9 cellular contexts compared by ENCODE assay signal in genomic region chr1:231395051-231395995, GRCh38. TPM values are rescaled to one million over a fixed set of nuclear protein-coding genes. Genes with fewer than 3 reads are reported as not detected.
DNase-seq lines count a peak whose midpoint lies in the region; ATAC-seq and TF ChIP-seq lines count a peak whose summit lies in the region.
"Had no signal": no experiment of that assay in that cellular context is flagged by ENCODE, and none has a peak within 500 bp of the region (broad histone marks: within the 10 kb centered on the region; RNA-seq: fewer than 3 reads in every experiment).

No MANE protein-coding gene starts in this region.

- DNase-seq in HFFc6 = peak; percentile 95
- peak; percentile 82 for DNase-seq in amniotic stem cell (lab: John Stamatoyannopoulos, UW)
- peak; percentile 98 for DNase-seq in iris pigment epithelial cell (ENCODE audit: low read depth)
- no peak for DNase-seq in stomach
- no peak for DNase-seq in natural killer cell
- no peak for DNase-seq in GF-D8 (lab: John Stamatoyannopoulos, UW)
- DNase-seq in NCI-H1048 (lab: John Stamatoyannopoulos, UW) = no peak
- DNase-seq in WTC11 (ENCODE audit: low spot score) = no peak
- DNase-seq: activated CD8-positive, alpha-beta memory T cell treated with anti-CD3 and anti-CD28 coated beads, Interleukin-2, amount 50 U/mL, for 48 hours had no signal

- H3K27me3 ChIP-seq in stomach = no peaks in the 10 kb centered on the region

- H3K4me3 Mint-ChIP-seq in HFFc6 (peak overlapping the region; percentile 84), natural killer cell (no peak overlapping the region), WTC11 (no peak overlapping the region)

- H3K27ac Mint-ChIP-seq in HFFc6 (peak overlapping the region; percentile 94), natural killer cell (peak overlapping the region in 1 of 2 donors; percentile 15), WTC11 (no peak overlapping the region)

- no peak for TF ChIP-seq CTCF in HFFc6 (IDR thresholded peaks at IDR 0.05)
- no peak for TF ChIP-seq CTCF in stomach (IDR thresholded peaks at IDR 0.05)
- no peak for TF ChIP-seq CTCF in natural killer cell (IDR thresholded peaks at IDR 0.05)
- TF ChIP-seq CTCF in WTC11 (IDR thresholded peaks at IDR 0.05) = no peak

- POLR2A ChIA-PET in WTC11 (lab: Charles Lee) = no interaction called here

- H3K9me3 Mint-ChIP-seq in HFFc6 (no peaks in the 10 kb centered on the region), natural killer cell (no peaks in the 10 kb centered on the region), WTC11 (no peaks in the 10 kb centered on the region)

- no peak for ATAC-seq in natural killer cell
- no peak for ATAC-seq in WTC11

- intact Hi-C loops in stomach (cut with DNase I; ENCODE audit: low total_unique reads) = no loop called here
- intact Hi-C loops in natural killer cell (cut with micrococcal nuclease) = no loop called here

- H3K36me3 Mint-ChIP-seq in HFFc6 (ENCODE audit: low read depth) (no peaks in the 10 kb centered on the region), natural killer cell (no peaks in the 10 kb centered on the region), WTC11 (no peaks in the 10 kb centered on the region)

- H3K27me3 Mint-ChIP-seq in HFFc6 (ENCODE audit: insufficient read depth) = no peaks in the 10 kb centered on the region; the same call in 1 of the 2 replicates
- no peaks in the 10 kb centered on the region for H3K27me3 Mint-ChIP-seq in natural killer cell (ENCODE audit: low read depth in 2 of 2)
- H3K27me3 Mint-ChIP-seq in WTC11 (ENCODE audit: low read depth) = no peaks in the 10 kb centered on the region

- H3K4me1 ChIP-seq in stomach = peaks cover 21 to 73% (median 42%) of the 10 kb centered on the region in 4 donors

- no peaks in the 10 kb centered on the region for H3K9me3 ChIP-seq in stomach

- peaks cover 0 to 5% (median 0%) of the 10 kb centered on the region in 4 donors for H3K36me3 ChIP-seq in stomach

- H3K4me1 Mint-ChIP-seq in HFFc6 (ENCODE audit: low read depth) (peaks cover 69% of the 10 kb centered on the region), natural killer cell (peaks cover 59 to 65% of the 10 kb centered on the region in 2 donors), WTC11 (peaks cover 18% of the 10 kb centered on the region)

- no peak overlapping the region for H3K4me3 ChIP-seq in stomach

- TF ChIP-seq EP300 in stomach (IDR thresholded peaks at IDR 0.05) = no peak

- 36 to 56% (median 52%) methylated on average over 10 of the region's 10 CpGs for WGBS in stomach, 5 donors

- CTCF ChIA-PET in WTC11 (lab: Charles Lee) = no interaction called here

- H3K27ac ChIP-seq in stomach = peak overlapping the region in 4 of 5 donors; percentile 51 to 77 (median 66)

- TF ChIP-seq POLR2A in stomach (IDR thresholded peaks at IDR 0.05) = no peak

TF ChIP-seq in WTC11, 78 proteins besides CTCF, POLR2A, EP300 and RAD21:
- TF ChIP-seq ZNF121 (CRISPR knock-in tag; IDR thresholded peaks at IDR 0.05) (no peak), TEAD1 (CRISPR knock-in tag; IDR thresholded peaks at IDR 0.05) (no peak), TCF7 (CRISPR knock-in tag; IDR thresholded peaks at IDR 0.05; ENCODE audit: low read depth) (no peak), PRRX2 (CRISPR knock-in tag; IDR thresholded peaks at IDR 0.05) (no peak), CBFB (CRISPR knock-in tag; IDR thresholded peaks at IDR 0.05; ENCODE audit: low read depth) (no peak), ETV6 (CRISPR knock-in tag; IDR thresholded peaks at IDR 0.05) (no peak), ZSCAN18 (CRISPR knock-in tag; IDR thresholded peaks at IDR 0.05) (no peak), HMGA2 (CRISPR knock-in tag; IDR thresholded peaks at IDR 0.05) (no peak), GTF2I (CRISPR knock-in tag; conservative IDR thresholded peaks at IDR 0.05) (no peak), ZNF423 (CRISPR knock-in tag; IDR thresholded peaks at IDR 0.05) (no peak)
- TF ChIP-seq, protein P1, sequence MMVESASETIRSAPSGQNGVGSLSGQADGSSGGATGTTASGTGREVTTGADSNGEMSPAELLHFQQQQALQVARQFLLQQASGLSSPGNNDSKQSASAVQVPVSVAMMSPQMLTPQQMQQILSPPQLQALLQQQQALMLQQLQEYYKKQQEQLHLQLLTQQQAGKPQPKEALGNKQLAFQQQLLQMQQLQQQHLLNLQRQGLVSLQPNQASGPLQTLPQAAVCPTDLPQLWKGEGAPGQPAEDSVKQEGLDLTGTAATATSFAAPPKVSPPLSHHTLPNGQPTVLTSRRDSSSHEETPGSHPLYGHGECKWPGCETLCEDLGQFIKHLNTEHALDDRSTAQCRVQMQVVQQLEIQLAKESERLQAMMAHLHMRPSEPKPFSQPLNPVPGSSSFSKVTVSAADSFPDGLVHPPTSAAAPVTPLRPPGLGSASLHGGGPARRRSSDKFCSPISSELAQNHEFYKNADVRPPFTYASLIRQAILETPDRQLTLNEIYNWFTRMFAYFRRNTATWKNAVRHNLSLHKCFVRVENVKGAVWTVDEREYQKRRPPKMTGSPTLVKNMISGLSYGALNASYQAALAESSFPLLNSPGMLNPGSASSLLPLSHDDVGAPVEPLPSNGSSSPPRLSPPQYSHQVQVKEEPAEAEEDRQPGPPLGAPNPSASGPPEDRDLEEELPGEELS (CRISPR knock-in tag; IDR thresholded peaks at IDR 0.05) = no peak
- TF ChIP-seq, protein P2, sequence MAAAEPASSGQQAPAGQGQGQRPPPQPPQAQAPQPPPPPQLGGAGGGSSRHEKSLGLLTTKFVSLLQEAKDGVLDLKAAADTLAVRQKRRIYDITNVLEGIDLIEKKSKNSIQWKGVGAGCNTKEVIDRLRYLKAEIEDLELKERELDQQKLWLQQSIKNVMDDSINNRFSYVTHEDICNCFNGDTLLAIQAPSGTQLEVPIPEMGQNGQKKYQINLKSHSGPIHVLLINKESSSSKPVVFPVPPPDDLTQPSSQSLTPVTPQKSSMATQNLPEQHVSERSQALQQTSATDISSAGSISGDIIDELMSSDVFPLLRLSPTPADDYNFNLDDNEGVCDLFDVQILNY (CRISPR knock-in tag; IDR thresholded peaks at IDR 0.05) = no peak

RNA-seq across cellular contexts. Expression of gene EGLN1, which starts 26.8 kb away (rescaled TPM):
- 10 to 100 TPM; 22.5 to 31.8 (median 26.0) TPM for total RNA-seq in HFFc6 (2021; fragmentation: NEBNext Ultra II Directional; extraction: Animal tissue kit (Norgen Biotek cat#: 25700))
- total RNA-seq in stomach (10 to 100 TPM; 10.3 to 43.0 (median 34.8) TPM), natural killer cell (10 to 100 TPM; 14.2 to 27.5 (median 24.5) TPM), WTC11 (2021) (13.7 to 17.7 TPM (median 15.3 TPM) in 3 replicates)
- polyA plus RNA-seq in stomach = 10 to 100 TPM in 2 of 3 donors, 1 to 10 TPM in 1; 7.0 to 13.1 (median 10.4) TPM

RNA-seq across cellular contexts. Expression of gene SPRTN, which starts 57.2 kb away (rescaled TPM):
- 10 to 100 TPM in 4 of 6 experiments, 1 to 10 TPM in 2; 8.4 to 12.6 (median 10.4) TPM for total RNA-seq in HFFc6 (2021; fragmentation: NEBNext Ultra II Directional; extraction: Animal tissue kit (Norgen Biotek cat#: 25700))
- total RNA-seq in stomach (10 to 100 TPM; 11.6 to 62.5 (median 25.8) TPM), natural killer cell (10 to 100 TPM; 31.1 to 42.6 (median 36.6) TPM), WTC11 (2021) (12.6 to 14.6 TPM (median 12.7 TPM) in 3 replicates)
- 1 to 10 TPM; 3.2 to 4.3 (median 3.9) TPM for polyA plus RNA-seq in stomach

RNA-seq across cellular contexts. Expression of gene EXOC8, which starts 57.7 kb away (rescaled TPM):
- total RNA-seq in HFFc6 (2021; fragmentation: NEBNext Ultra II Directional; extraction: Animal tissue kit (Norgen Biotek cat#: 25700)) = 10 to 100 TPM; 12.3 to 14.8 (median 14.2) TPM
- 10 to 100 TPM in 3 of 5 donors, 1 to 10 TPM in 2; 6.7 to 21.8 (median 14.5) TPM for total RNA-seq in stomach
- 1 to 10 TPM; 1.8 to 3.1 (median 2.4) TPM for polyA plus RNA-seq in stomach
- 10 to 100 TPM; 29.0 to 37.1 (median 34.7) TPM for total RNA-seq in natural killer cell
- 9.1 to 11.3 TPM (median 10.2 TPM) in 3 replicates for total RNA-seq in WTC11 (2021)

Comparison
In these comparisons a context has a peak if more than half of its experiments do, and no peak if none do; other contexts are left out.
1. DNase-seq: peak in HFFc6 (single experiment), amniotic stem cell (single experiment) and iris pigment epithelial cell (single experiment); none in stomach (single experiment), natural killer cell (single experiment), GF-D8 (single experiment), NCI-H1048 (single experiment) and WTC11 (single experiment).